1 cellular context compared by ENCODE assay signal in the genomic region with DNA sequence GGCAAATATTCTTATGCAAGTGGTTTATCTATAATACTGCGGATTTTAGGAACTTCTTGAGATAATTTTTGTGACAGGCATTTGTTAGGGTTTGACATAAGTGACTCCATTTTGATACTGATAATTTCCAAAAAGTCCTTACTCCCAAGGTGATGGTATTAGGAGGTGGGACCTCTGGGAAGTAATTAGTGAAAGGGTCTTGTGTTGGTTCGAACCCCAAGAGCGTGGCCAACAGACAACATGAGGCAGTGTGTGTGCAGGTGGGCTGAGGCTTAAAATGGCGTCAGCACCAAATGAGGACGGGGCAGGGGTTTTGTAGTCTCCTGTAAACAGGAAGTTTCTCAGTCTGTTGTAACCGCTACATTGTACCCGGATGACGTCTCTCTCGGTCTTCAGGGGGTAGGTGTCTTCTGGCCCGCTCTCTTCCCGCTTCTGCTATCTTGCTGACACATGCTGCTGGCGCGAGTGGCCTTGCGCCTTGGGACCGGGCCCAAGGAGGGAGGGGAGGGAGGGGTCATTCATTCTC.
TF ChIP-seq lines count a peak whose summit lies in the region.

No MANE protein-coding gene starts in this region.

TF ChIP-seq in K562, 482 proteins besides CTCF, POLR2A, EP300 and RAD21 (continued from another document and continues in another):
- TF ChIP-seq MGA (IDR thresholded peaks at IDR 0.05) (peak; percentile 75), POLR3A (IDR thresholded peaks at IDR 0.05; ENCODE audit: borderline replicate concordance, extremely low read depth, insufficient read depth, insufficient read length) (no peak), XRCC3 (IDR thresholded peaks at IDR 0.05) (no peak), ZNF274 (IDR thresholded peaks at IDR 0.05; ENCODE audit: borderline replicate concordance, low read depth, low read length) (no peak), ZNF407 (IDR thresholded peaks at IDR 0.05; ENCODE audit: low read depth) (no peak), TSC22D4 (tag; IDR thresholded peaks at IDR 0.05) (no peak), ZC3H8 (IDR thresholded peaks at IDR 0.05) (no peak), TAF1 (IDR thresholded peaks at IDR 0.05; ENCODE audit: control insufficient read depth, extremely low read depth, insufficient read depth, low read length, severe bottlenecking) (no peak), NR2C1 (IDR thresholded peaks at IDR 0.05) (no peak), NR2C1 (tag; IDR thresholded peaks at IDR 0.05) (peak; percentile 95), FOXA3 (CRISPR knock-in tag; conservative IDR thresholded peaks at IDR 0.05 in 1 of 2, IDR thresholded peaks at IDR 0.05 in 1 of 2) (no peak), CBFA2T3 (IDR thresholded peaks at IDR 0.05) (peak; percentile 40; the same call in 1 of the 2 replicates), ATF2 (CRISPR knock-in tag; IDR thresholded peaks at IDR 0.05) (no peak), MEF2D (tag; conservative IDR thresholded peaks at IDR 0.05; ENCODE audit: low read depth) (peak; percentile 97), ZZZ3 (IDR thresholded peaks at IDR 0.05) (no peak), NFE2L1 (tag; IDR thresholded peaks at IDR 0.05; ENCODE audit: borderline replicate concordance, low read depth) (peak; percentile 74), TCFL5 (CRISPR knock-in tag; conservative IDR thresholded peaks at IDR 0.05) (peak; percentile 61; the same call in 1 of the 2 replicates), U2AF1 (optimal IDR thresholded peaks at IDR 0.05; ENCODE audit: low read depth, low read length) (no peak), NFIC (IDR thresholded peaks at IDR 0.05) (peak; percentile 54), ATF1 (CRISPR knock-in tag; IDR thresholded peaks at IDR 0.05) (no peak), ATF1 (tag; IDR thresholded peaks at IDR 0.05) (peak; percentile 60), TBP (optimal IDR thresholded peaks at IDR 0.05; ENCODE audit: low read depth, low read length) (no peak), HOXB6 (CRISPR knock-in tag; IDR thresholded peaks at IDR 0.05; ENCODE audit: borderline replicate concordance) (peak; percentile 58; the same call in 1 of the 2 replicates), NR2C2 (CRISPR knock-in tag; IDR thresholded peaks at IDR 0.05) (no peak), NR2C2 (tag; IDR thresholded peaks at IDR 0.05) (peak; percentile 63), CXXC5 (CRISPR knock-in tag; IDR thresholded peaks at IDR 0.05) (peak; percentile 83), KHSRP (IDR thresholded peaks at IDR 0.05) (no peak), TAL1 (IDR thresholded peaks at IDR 0.05) (peak; percentile 16; the same call in 1 of the 2 replicates), RFX5 (IDR thresholded peaks at IDR 0.05; ENCODE audit: low read depth, low read length) (no peak), TRIM24 (IDR thresholded peaks at IDR 0.05) (peak; percentile 32 to 72; a peak in 2 of 4 replicates)
- TF ChIP-seq, protein P1, sequence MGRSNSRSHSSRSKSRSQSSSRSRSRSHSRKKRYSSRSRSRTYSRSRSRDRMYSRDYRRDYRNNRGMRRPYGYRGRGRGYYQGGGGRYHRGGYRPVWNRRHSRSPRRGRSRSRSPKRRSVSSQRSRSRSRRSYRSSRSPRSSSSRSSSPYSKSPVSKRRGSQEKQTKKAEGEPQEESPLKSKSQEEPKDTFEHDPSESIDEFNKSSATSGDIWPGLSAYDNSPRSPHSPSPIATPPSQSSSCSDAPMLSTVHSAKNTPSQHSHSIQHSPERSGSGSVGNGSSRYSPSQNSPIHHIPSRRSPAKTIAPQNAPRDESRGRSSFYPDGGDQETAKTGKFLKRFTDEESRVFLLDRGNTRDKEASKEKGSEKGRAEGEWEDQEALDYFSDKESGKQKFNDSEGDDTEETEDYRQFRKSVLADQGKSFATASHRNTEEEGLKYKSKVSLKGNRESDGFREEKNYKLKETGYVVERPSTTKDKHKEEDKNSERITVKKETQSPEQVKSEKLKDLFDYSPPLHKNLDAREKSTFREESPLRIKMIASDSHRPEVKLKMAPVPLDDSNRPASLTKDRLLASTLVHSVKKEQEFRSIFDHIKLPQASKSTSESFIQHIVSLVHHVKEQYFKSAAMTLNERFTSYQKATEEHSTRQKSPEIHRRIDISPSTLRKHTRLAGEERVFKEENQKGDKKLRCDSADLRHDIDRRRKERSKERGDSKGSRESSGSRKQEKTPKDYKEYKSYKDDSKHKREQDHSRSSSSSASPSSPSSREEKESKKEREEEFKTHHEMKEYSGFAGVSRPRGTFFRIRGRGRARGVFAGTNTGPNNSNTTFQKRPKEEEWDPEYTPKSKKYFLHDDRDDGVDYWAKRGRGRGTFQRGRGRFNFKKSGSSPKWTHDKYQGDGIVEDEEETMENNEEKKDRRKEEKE (IDR thresholded peaks at IDR 0.05; ENCODE audit: borderline replicate concordance in 1 of 2, control insufficient read depth in 1 of 2, low read depth in 2 of 2, low read length in 1 of 2): no peak
